In genomic region chr5:60334281-60334713, GRCh38 we compare ENCODE assay signal across 16 cellular contexts.
DNase-seq lines count a peak whose midpoint lies in the region; ATAC-seq, FAIRE-seq and TF ChIP-seq lines count a peak whose summit lies in the region.
"Had no signal": no experiment of that assay in that cellular context is flagged by ENCODE, and none has a peak within 500 bp of the region (broad histone marks: within the 10 kb centered on the region; RNA-seq: fewer than 3 reads in every experiment).

No MANE protein-coding gene starts in this region.

- TF ChIP-seq CTCF in PC-3 (conservative IDR thresholded peaks at IDR 0.05; ENCODE audit: low read depth, low read length) (no peak), esophagus muscularis mucosa (IDR thresholded peaks at IDR 0.05) (no peak)

- no peaks in the 10 kb centered on the region for H3K9me3 ChIP-seq in PC-3 (ENCODE audit: low read length)
- H3K9me3 ChIP-seq in esophagus muscularis mucosa, result no peaks in the 10 kb centered on the region
- no peaks in the 10 kb centered on the region for H3K9me3 ChIP-seq in small intestine (ENCODE audit: control insufficient read depth, low read depth)

- no peak overlapping the region for H2AFZ ChIP-seq in PC-3 (ENCODE audit: low read length)

- WGBS in esophagus muscularis mucosa, result 73% methylated on average over 2 of the region's 2 CpGs
- WGBS in small intestine, 3 donors, result 85 to 95% (median 90%) methylated on average over 2 of the region's 2 CpGs

- no TSS peak for BruUV-seq in PC-3 (replicated peaks; lab: Mats Ljungman, UMichigan)

- no peak for TF ChIP-seq EP300 in esophagus muscularis mucosa (IDR thresholded peaks at IDR 0.05)

- POLR2A ChIA-PET in PC-3 (lab: Charles Lee; ENCODE audit: unreplicated experiment), result no interaction called here

- H3K4me1 ChIP-seq in PC-3 (ENCODE audit: insufficient read depth, low read length) (peaks cover 20% of the 10 kb centered on the region; the same call in 1 of the 2 replicates), esophagus muscularis mucosa (peaks cover 0 to 50% (median 36%) of the 10 kb centered on the region in 4 donors), small intestine (ENCODE audit: control insufficient read depth in 2 of 2, insufficient read depth in 1 of 2, low read depth in 1 of 2, low read length in 1 of 2) (no peaks in the 10 kb centered on the region)

- no peaks in the 10 kb centered on the region for H3F3A ChIP-seq in PC-3 (ENCODE audit: low read length, unreplicated experiment)

- no peaks in the 10 kb centered on the region for H3K36me3 ChIP-seq in PC-3 (ENCODE audit: low read depth, low read length)
- H3K36me3 ChIP-seq in esophagus muscularis mucosa, result no peaks in the 10 kb centered on the region
- H3K36me3 ChIP-seq in small intestine (ENCODE audit: control insufficient read depth in 2 of 2, insufficient read depth in 2 of 2, low read length in 2 of 2), result no peaks in the 10 kb centered on the region

- H3K27ac ChIP-seq in PC-3 (ENCODE audit: low read length) (no peak overlapping the region), esophagus muscularis mucosa (replicated peaks in 1 of 4) (peak overlapping the region in 3 of 4 donors; percentile 58 to 69 (median 69)), small intestine (ENCODE audit: low read depth in 1 of 2, low read length in 1 of 2) (no peak overlapping the region)

- CTCF ChIA-PET in PC-3 (lab: Charles Lee), result no interaction called here

- no peak overlapping the region for H3K9ac ChIP-seq in PC-3 (ENCODE audit: low read length)

- FAIRE-seq in small intestine (lab: Jason Lieb, UNC) (no peak), GM19239 (lab: Jason Lieb, UNC) (no peak)
- FAIRE-seq: islet of Langerhans had no signal

- no peak for TF ChIP-seq POLR2A in esophagus muscularis mucosa (IDR thresholded peaks at IDR 0.05; ENCODE audit: low read depth)

- H3K9me2 ChIP-seq in PC-3 (replicated peaks; ENCODE audit: low read length), result no peaks in the 10 kb centered on the region

- H3K79me2 ChIP-seq in PC-3 (ENCODE audit: low read length), result no peaks in the 10 kb centered on the region

- H3K27me3 ChIP-seq in PC-3 (ENCODE audit: low read length) (no peaks in the 10 kb centered on the region), esophagus muscularis mucosa (no peaks in the 10 kb centered on the region), small intestine (ENCODE audit: control insufficient read depth in 2 of 2, insufficient read depth in 2 of 2, low read length in 2 of 2) (no peaks in the 10 kb centered on the region)

- H3K4me3 ChIP-seq in PC-3 (ENCODE audit: low read length), result no peak overlapping the region
- no peak overlapping the region for H3K4me3 ChIP-seq in esophagus muscularis mucosa
- no peak overlapping the region for H3K4me3 ChIP-seq in skeletal muscle cell (ENCODE audit: low read depth, low read length)
- no peak overlapping the region for H3K4me3 ChIP-seq in small intestine (ENCODE audit: low read depth in 1 of 2, low read length in 2 of 2)

- intact Hi-C loops in PC-3 (cut with micrococcal nuclease), result no loop called here
- intact Hi-C loops in esophagus muscularis mucosa (cut with DNase I), result no loop called here

- no peak overlapping the region for H3K4me2 ChIP-seq in PC-3 (ENCODE audit: low read length)

- DNase-seq in EL, result peak; percentile 87
- DNase-seq in PC-3, result peak; percentile 59
- no peak for DNase-seq in esophagus muscularis mucosa (ENCODE audit: extremely low spot score)
- peak; percentile 83 for DNase-seq in skeletal muscle cell (ENCODE audit: low read depth)
- no peak for DNase-seq in HT-29 (ENCODE audit: low spot score)
- DNase-seq in small intestine, result no peak
- no peak for DNase-seq in GM19239 (ENCODE audit: insufficient read length, low spot score)
- no peak for DNase-seq in nucleus accumbens (lab: John Stamatoyannopoulos, UW)
- DNase-seq: activated CD4-positive, alpha-beta T cell treated with anti-CD3 and anti-CD28 coated beads for 36 hours; CD4-positive, alpha-beta memory T cell; NCI-H1694; nephron progenitor cell; stimulated activated CD4-positive, alpha-beta T cell treated with anti-CD3 and anti-CD28 coated beads, Interleukin-12 subunit alpha, Interleukin-12 subunit beta, amount 100 ng/mL, for 4 hours; stimulated activated CD8-positive, alpha-beta memory T cell treated with anti-CD3 and anti-CD28 coated beads, Interleukin-4, amount 100 ng/mL, for 48 hours; SW 1271 had no signal

- H4K20me1 ChIP-seq in PC-3 (ENCODE audit: low read length), result no peaks in the 10 kb centered on the region

- no peak for ATAC-seq in PC-3
- ATAC-seq: activated CD4-positive, alpha-beta T cell treated with anti-CD3 and anti-CD28 coated beads for 36 hours had no signal

Comparison
In these comparisons a context has a peak if more than half of its experiments do, and no peak if none do; other contexts are left out.
1. DNase-seq: peak in EL (single experiment), PC-3 (single experiment) and skeletal muscle cell (single experiment); none in esophagus muscularis mucosa (single experiment), HT-29 (single experiment), small intestine (single experiment), GM19239 (single experiment) and nucleus accumbens (0 of 56).
2. H3K27ac ChIP-seq: peak in esophagus muscularis mucosa (3 of 4); none in PC-3 (single experiment) and small intestine (0 of 2).